12 cellular contexts compared by ENCODE assay signal in the genomic region with DNA sequence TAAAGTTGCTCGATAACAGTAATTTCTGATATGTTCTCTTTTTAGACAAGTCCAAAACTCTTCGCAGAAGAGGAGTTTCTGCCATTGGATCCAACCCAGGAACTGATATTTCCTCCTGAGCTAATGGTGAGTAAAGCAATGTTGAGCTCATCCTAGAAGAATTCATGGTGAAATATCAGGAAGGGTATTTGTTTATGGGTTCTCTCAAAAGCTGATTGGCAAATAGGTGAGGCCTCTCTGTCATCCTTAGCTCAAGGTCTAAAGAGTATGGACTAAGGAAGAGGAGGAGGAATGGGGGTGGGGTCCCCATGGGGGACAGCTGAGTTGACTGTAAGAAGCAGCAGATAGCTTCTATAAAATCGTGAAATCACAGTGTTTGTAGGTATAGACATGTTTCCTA. TPM values are rescaled to one million over a fixed set of nuclear protein-coding genes. Genes with fewer than 3 reads are reported as not detected.
DNase-seq lines count a peak whose midpoint lies in the region; ATAC-seq and TF ChIP-seq lines count a peak whose summit lies in the region.
"Had no signal": no experiment of that assay in that cellular context is flagged by ENCODE, and none has a peak within 500 bp of the region (broad histone marks: within the 10 kb centered on the region; RNA-seq: fewer than 3 reads in every experiment).

No MANE protein-coding gene starts in this region.

- H3K9me3 ChIP-seq in fibroblast of lung (ENCODE audit: control insufficient read depth, insufficient read depth, low read depth, low read length) (no peaks in the 10 kb centered on the region), skeletal muscle satellite cell (replicated peaks; ENCODE audit: low read length) (no peaks in the 10 kb centered on the region)

- TF ChIP-seq CTCF in fibroblast of lung (conservative IDR thresholded peaks at IDR 0.05 in 1 of 2, IDR thresholded peaks at IDR 0.05 in 1 of 2; ENCODE audit: low read depth in 1 of 2, low read length in 2 of 2): no peak

- H3K4me1 ChIP-seq in fibroblast of lung (ENCODE audit: control insufficient read depth, extremely low read depth, insufficient read depth, low read length): peaks cover 16% of the 10 kb centered on the region
- H3K4me1 ChIP-seq in skeletal muscle satellite cell (ENCODE audit: control insufficient read depth, insufficient read depth, low read length): peaks cover 41% of the 10 kb centered on the region

- H3K4me2 ChIP-seq in fibroblast of lung (ENCODE audit: extremely low read depth, insufficient read depth, low read length) (no peak overlapping the region), skeletal muscle satellite cell (ENCODE audit: low read length) (peak overlapping the region; percentile 52)

- H3K4me3 ChIP-seq in fibroblast of lung (replicated peaks in 1 of 4; ENCODE audit: control extremely low read depth in 1 of 4, insufficient read depth in 1 of 4, low read depth in 3 of 4, low read length in 4 of 4) (no peak overlapping the region), skeletal muscle satellite cell (ENCODE audit: low read length) (no peak overlapping the region)
- H3K4me3 ChIP-seq: heart right ventricle had no signal

- H3K9ac ChIP-seq in fibroblast of lung (ENCODE audit: insufficient read depth, low read length): no peak overlapping the region
- H3K9ac ChIP-seq in skeletal muscle satellite cell (ENCODE audit: low read depth, low read length): peak overlapping the region; percentile 22

- H3K79me2 ChIP-seq in fibroblast of lung (ENCODE audit: control insufficient read depth, insufficient read depth, low read length): no peaks in the 10 kb centered on the region

- no peaks in the 10 kb centered on the region for H3K36me3 ChIP-seq in fibroblast of lung (ENCODE audit: control insufficient read depth, insufficient read depth, low read length)
- peaks cover 6% of the 10 kb centered on the region for H3K36me3 ChIP-seq in skeletal muscle satellite cell (ENCODE audit: insufficient read depth, low read length)
- H3K36me3 ChIP-seq: heart right ventricle had no signal

- H2AFZ ChIP-seq in fibroblast of lung (ENCODE audit: low read length): no peak overlapping the region

- ATAC-seq in HG03520 (IDR thresholded peaks at IDR 0.05; ENCODE audit: unreplicated experiment) (no peak), HG02678 (IDR thresholded peaks at IDR 0.05; ENCODE audit: unreplicated experiment) (no peak)
- ATAC-seq: heart right ventricle had no signal

- H3K27ac ChIP-seq in fibroblast of lung (ENCODE audit: insufficient read depth, low read length): peak overlapping the region; percentile 9

- H4K20me1 ChIP-seq in fibroblast of lung (ENCODE audit: control insufficient read depth, extremely low read depth, insufficient read depth, low read length): no peaks in the 10 kb centered on the region

- peak; percentile 85 for DNase-seq in HS-5 (ENCODE audit: low read depth)
- peak; percentile 9 to 67 for DNase-seq in SW 1271 (lab: John Stamatoyannopoulos, UW)
- DNase-seq in fibroblast of lung (ENCODE audit: low read depth in 2 of 2): peak; percentile 57 to 80
- DNase-seq in SHP77 treated with DMSO at 0.1 percent for 48 hours (lab: John Stamatoyannopoulos, UW): no peak
- DNase-seq: activated naive CD4-positive, alpha-beta T cell treated with anti-CD3 and anti-CD28 coated beads, Interleukin-2, amount 50 U/mL, for 16 hours; Calu3; heart right ventricle; small intestine had no signal

- H3K27me3 ChIP-seq in fibroblast of lung (ENCODE audit: control insufficient read depth, insufficient read depth, low read length) (no peaks in the 10 kb centered on the region), skeletal muscle satellite cell (ENCODE audit: control insufficient read depth, insufficient read depth, low read length) (no peaks in the 10 kb centered on the region)

RNA-seq across cellular contexts. Expression of a gene that starts 18.2 kb away (rescaled TPM):
- 65.1 and 81.4 TPM in 2 replicates for total RNA-seq in fibroblast of lung
- 39.4 and 49.9 TPM in 2 replicates for polyA plus RNA-seq in fibroblast of lung
- polyA plus RNA-seq in fibroblast of lung (2012): 28.8 and 38.8 TPM in 2 replicates
- polyA minus RNA-seq in fibroblast of lung (ENCODE audit: low replicate concordance): 80.1 and 86.9 TPM in 2 replicates
- 150 and 223 TPM in 2 replicates for total RNA-seq in skeletal muscle satellite cell (2012; rRNA removed)
- total RNA-seq: activated CD8-positive, alpha-beta memory T cell treated with anti-CD3 and anti-CD28 coated beads for 36 hours had no signal
